In genomic region chr5:34193301-34193700, GRCh38 we compare ENCODE assay signal across 8 cellular contexts.
DNase-seq lines count a peak whose midpoint lies in the region; ATAC-seq, FAIRE-seq and TF ChIP-seq lines count a peak whose summit lies in the region.
"Not testable (repeated sequence)": the region's sequence is repeated elsewhere in the genome, so short reads cannot be mapped to it uniquely, and the experiment has no call there.

No MANE protein-coding gene starts in this region.

- peaks cover 27% of the 10 kb centered on the region for H3K36me3 Mint-ChIP-seq in neural crest cell (ENCODE audit: low read depth)

- not testable (repeated sequence) for TF ChIP-seq CTCF in bronchial epithelial cell (IDR thresholded peaks at IDR 0.05; ENCODE audit: insufficient read depth, low read length, severe bottlenecking); HepG2 (CRISPR knock-in tag; IDR thresholded peaks at IDR 0.05); neural crest cell (conservative IDR thresholded peaks at IDR 0.05); spleen (IDR thresholded peaks at IDR 0.05 in 8 of 11, conservative IDR thresholded peaks at IDR 0.05 in 3 of 11)

- not testable (repeated sequence) for H2AFZ ChIP-seq in HepG2 (ENCODE audit: low read length)

- H3K27ac ChIP-seq in HepG2 (ENCODE audit: extremely low read length, insufficient read depth, low read length); spleen; aorta (ENCODE audit: low read depth in 1 of 2, low read length in 2 of 2): not testable (repeated sequence)

- H3K4me3 Mint-ChIP-seq in neural crest cell: peak overlapping the region; percentile 35

- not testable (repeated sequence) for TF ChIP-seq RAD21 in HepG2 (CRISPR knock-in tag; IDR thresholded peaks at IDR 0.05)

- TF ChIP-seq POLR2A in HepG2 (IDR thresholded peaks at IDR 0.05; ENCODE audit: insufficient read depth in 1 of 2, low read depth in 2 of 2, low read length in 2 of 2); spleen (IDR thresholded peaks at IDR 0.05): not testable (repeated sequence)

- DNase-seq in HAP-1 (ENCODE audit: low spot score in 2 of 2): peak; percentile 2 to 17
- peak; percentile 58 for DNase-seq in activated CD8-positive, alpha-beta memory T cell treated with anti-CD3 and anti-CD28 coated beads, Interleukin-2, amount 50 U/mL, for 48 hours
- DNase-seq in bronchial epithelial cell (ENCODE audit: low read depth): peak; percentile 0
- DNase-seq in Right ventricle myocardium inferior (ENCODE audit: missing footprints): peak; percentile 72
- not testable (repeated sequence) for DNase-seq in HepG2 (ENCODE audit: low spot score); neural crest cell (ENCODE audit: low read depth, low spot score)
- peak; percentile 85 for DNase-seq in spleen
- DNase-seq in aorta: peak; percentile 48 to 84

- not testable (repeated sequence) for H3K4me3 ChIP-seq in HAP-1; bronchial epithelial cell (ENCODE audit: low read depth, low read length); HepG2 (replicated peaks in 1 of 3; ENCODE audit: insufficient read depth in 1 of 3, low read depth in 2 of 3, low read length in 3 of 3); spleen; aorta (ENCODE audit: low read length in 2 of 2)

- not testable (repeated sequence) for H3K4me2 ChIP-seq in HepG2 (ENCODE audit: low read depth, low read length)

- BruUV-seq in HepG2 (replicated peaks; lab: Mats Ljungman, UMichigan): not testable (repeated sequence)

- H3K9me3 ChIP-seq in HAP-1; HepG2 (ENCODE audit: low read length); spleen; aorta (ENCODE audit: control insufficient read depth, low read length): not testable (repeated sequence)

- ATAC-seq in Right ventricle myocardium inferior; HepG2; aorta (ENCODE audit: low FRiP score): not testable (repeated sequence)

- H3K36me3 ChIP-seq in HAP-1 (replicated peaks); bronchial epithelial cell (ENCODE audit: control insufficient read depth, insufficient read depth, low read length); aorta (ENCODE audit: control insufficient read depth in 1 of 2, insufficient read depth in 2 of 2, low read length in 1 of 2): not testable (repeated sequence)
- H3K36me3 ChIP-seq in HepG2 (replicated peaks in 1 of 2; ENCODE audit: control insufficient read depth in 1 of 2, insufficient read depth in 2 of 2, low read length in 2 of 2) (peaks cover 7 to 13% of the 10 kb centered on the region in 2 experiments; a peak in 3 of 5 replicates), spleen (peaks cover 0 to 57% (median 33%) of the 10 kb centered on the region in 6 donors)

- WGBS in HepG2 (ENCODE audit: low lambda C conversion rate): 96% methylated on average over 7 of the region's 7 CpGs
- WGBS in spleen, 5 donors: 95 to 97% (median 96%) methylated on average over 7 of the region's 7 CpGs
- WGBS in aorta, 2 donors: 93 to 94% methylated on average over 7 of the region's 7 CpGs

- peaks cover 30% of the 10 kb centered on the region for H3K4me1 Mint-ChIP-seq in neural crest cell

- not testable (repeated sequence) for H3K27me3 Mint-ChIP-seq in neural crest cell (ENCODE audit: low read depth)

- H3K9me3 Mint-ChIP-seq in neural crest cell: not testable (repeated sequence)

- not testable (repeated sequence) for H3K27me3 ChIP-seq in HAP-1 (ENCODE audit: low read depth); bronchial epithelial cell (ENCODE audit: control insufficient read depth, insufficient read depth, low read length); HepG2 (ENCODE audit: control insufficient read depth in 1 of 2, insufficient read depth in 2 of 2, low read length in 2 of 2); spleen (replicated peaks in 1 of 7); aorta (ENCODE audit: control insufficient read depth in 1 of 2, insufficient read depth in 2 of 2, low read length in 1 of 2)

- in situ Hi-C loops in HAP-1 (cut with MboI; ENCODE audit: low sequenced_read_pairs) (loop anchor here (25.0 kb wide), 1 partner anchor 694 kb away; no protein-coding TSS in a partner anchor), HepG2 (cut with HindIII; ENCODE audit: extremely low pct_ligation_motif_present, low pct_unique_long_range_greater_than_20kb) (loop anchor here (25.0 kb wide), 1 partner anchor 269 kb away; no protein-coding TSS in a partner anchor)

- H3K27ac Mint-ChIP-seq in neural crest cell (ENCODE audit: unreplicated experiment): peak overlapping the region; percentile 59

- not testable (repeated sequence) for FAIRE-seq in bronchial epithelial cell (lab: Jason Lieb, UNC); HepG2 (lab: Jason Lieb, UNC)

- H3K79me2 ChIP-seq in HepG2 (ENCODE audit: insufficient read depth, low read length): not testable (repeated sequence)

- POLR2A ChIA-PET in HepG2 (lab: Yijun Ruan, JAX): not testable (repeated sequence)

- TF ChIP-seq EP300 in HepG2 (IDR thresholded peaks at IDR 0.05; ENCODE audit: low read depth in 2 of 2, low read length in 2 of 2); HepG2 (CRISPR knock-in tag; IDR thresholded peaks at IDR 0.05; ENCODE audit: borderline replicate concordance): not testable (repeated sequence)

- H4K20me1 ChIP-seq in HepG2 (ENCODE audit: insufficient read depth, low read length): not testable (repeated sequence)

- H3K4me1 ChIP-seq in HAP-1; HepG2 (ENCODE audit: insufficient read depth, low read length); spleen; aorta (ENCODE audit: control insufficient read depth in 1 of 2, insufficient read depth in 2 of 2, low read length in 2 of 2): not testable (repeated sequence)

- CTCF ChIA-PET in HepG2 (lab: Yijun Ruan, JAX; ENCODE audit: low intra/inter-chr PET ratio, low total read pairs): not testable (repeated sequence)

- not testable (repeated sequence) for H3K9ac ChIP-seq in HepG2 (ENCODE audit: insufficient read depth, low read depth, low read length)

- intact Hi-C loops in Right ventricle myocardium inferior (cut with DNase I); HepG2 (cut with micrococcal nuclease; ENCODE audit: unreplicated experiment); spleen (cut with DNase I; ENCODE audit: low total_unique reads); aorta (cut with DNase I): not testable (repeated sequence)

TF ChIP-seq in HepG2, 621 proteins besides CTCF, POLR2A, EP300 and RAD21:
- TF ChIP-seq ZNF282 (IDR thresholded peaks at IDR 0.05; ENCODE audit: partially characterized antibody) (peak; percentile 15), NONO (IDR thresholded peaks at IDR 0.05) (0 out of 2 replicates have a peak, but pooled peaks have one; percentile 18), MAFK (conservative IDR thresholded peaks at IDR 0.05 in 1 of 2, IDR thresholded peaks at IDR 0.05 in 1 of 2; ENCODE audit: low read length in 2 of 2) (peak in 1 of 2 experiments; percentile 36; a peak in 2 of 4 replicates), ZNF768 (CRISPR knock-in tag; IDR thresholded peaks at IDR 0.05) (peak; percentile 35; the same call in 1 of the 2 replicates), LCORL (IDR thresholded peaks at IDR 0.05) (peak; percentile 19; the same call in 1 of the 2 replicates), RAD51 (IDR thresholded peaks at IDR 0.05; ENCODE audit: borderline replicate concordance) (0 out of 2 replicates have a peak, but pooled peaks have one; percentile 15), SOX6 (IDR thresholded peaks at IDR 0.05) (peak; percentile 40; the same call in 1 of the 2 replicates)
- TF ChIP-seq NONO (CRISPR knock-in tag; conservative IDR thresholded peaks at IDR 0.05); LCORL (CRISPR knock-in tag; IDR thresholded peaks at IDR 0.05); SOX6 (CRISPR knock-in tag; IDR thresholded peaks at IDR 0.05): not testable (repeated sequence)
